In genomic region chr12:86663173-86663572, GRCh38 we compare ENCODE assay signal across 26 cellular contexts.
DNase-seq lines count a peak whose midpoint lies in the region; ATAC-seq and TF ChIP-seq lines count a peak whose summit lies in the region.
"Had no signal": no experiment of that assay in that cellular context is flagged by ENCODE, and none has a peak within 500 bp of the region (broad histone marks: within the 10 kb centered on the region; RNA-seq: fewer than 3 reads in every experiment).

No MANE protein-coding gene starts in this region.

- peak overlapping the region in 3 of 4 donors; percentile 18 to 70 (median 51) for H3K4me3 Mint-ChIP-seq in IgD-negative memory B cell
- H3K4me3 Mint-ChIP-seq: activated CD4-positive, alpha-beta memory T cell treated with anti-CD3 and anti-CD28 coated beads, Interleukin-2, amount 10 ng/mL, durations not matched to agents 7 days and 5 days; activated naive CD8-positive, alpha-beta T cell; HFFc6; naive B cell had no signal

- H3K27ac ChIP-seq in HCT116 (ENCODE audit: low read depth, low read length) = no peak overlapping the region
- H3K27ac ChIP-seq in spleen = no peak overlapping the region
- no peak overlapping the region for H3K27ac ChIP-seq in gastrocnemius medialis
- H3K27ac ChIP-seq: C4-2B, psoas muscle, sigmoid colon had no signal

- H3K4me3 ChIP-seq in HCT116 (replicated peaks in 1 of 2; ENCODE audit: low read depth in 1 of 2, low read length in 2 of 2) (no peak overlapping the region), spleen (no peak overlapping the region), gastrocnemius medialis (no peak overlapping the region)
- H3K4me3 ChIP-seq: psoas muscle, sigmoid colon had no signal

- no peak overlapping the region for H3K4me2 ChIP-seq in HCT116 (ENCODE audit: low read length)

- H3K9me3 ChIP-seq in HCT116 (ENCODE audit: control insufficient read depth in 1 of 2, insufficient read depth in 1 of 2, low read depth in 1 of 2, low read length in 2 of 2) (no peaks in the 10 kb centered on the region), spleen (no peaks in the 10 kb centered on the region), gastrocnemius medialis (no peaks in the 10 kb centered on the region)
- H3K9me3 ChIP-seq: Caco-2, psoas muscle, sigmoid colon had no signal

- no peaks in the 10 kb centered on the region for H3K27me3 Mint-ChIP-seq in IgD-negative memory B cell
- H3K27me3 Mint-ChIP-seq: activated CD4-positive, alpha-beta memory T cell treated with anti-CD3 and anti-CD28 coated beads, Interleukin-2, amount 10 ng/mL, durations not matched to agents 7 days and 5 days; activated naive CD8-positive, alpha-beta T cell; naive B cell had no signal

- H3K36me3 Mint-ChIP-seq in IgD-negative memory B cell = no peaks in the 10 kb centered on the region
- H3K36me3 Mint-ChIP-seq: activated naive CD8-positive, alpha-beta T cell had no signal

- WGBS in spleen, 5 donors = 54 to 79% (median 69%) methylated on average over 3 of the region's 3 CpGs

- no peaks in the 10 kb centered on the region for H4K20me1 ChIP-seq in HCT116 (ENCODE audit: insufficient read depth)

- no peak for TF ChIP-seq RAD21 in HCT116 (IDR thresholded peaks at IDR 0.05; ENCODE audit: low read depth)

- H3K27me3 ChIP-seq in HCT116 (ENCODE audit: insufficient read depth, low read length) (no peaks in the 10 kb centered on the region), spleen (replicated peaks in 1 of 7) (no peaks in the 10 kb centered on the region), gastrocnemius medialis (no peaks in the 10 kb centered on the region)
- H3K27me3 ChIP-seq: sigmoid colon had no signal

- no TSS peak for BruUV-seq in HCT116 (replicated peaks; lab: Mats Ljungman, UMichigan)

- no peak overlapping the region for H3K27ac Mint-ChIP-seq in IgD-negative memory B cell
- H3K27ac Mint-ChIP-seq: activated CD4-positive, alpha-beta memory T cell treated with anti-CD3 and anti-CD28 coated beads, Interleukin-2, amount 10 ng/mL, durations not matched to agents 7 days and 5 days; activated naive CD8-positive, alpha-beta T cell; activated T-helper 2 cell treated with anti-CD3 and anti-CD28 coated beads, Interferon-gamma antibody, Interleukin-2, Interleukin-4, amounts not matched to agents 10 μg/mL and 5 μg/mL and 100 μg/mL, durations not matched to agents 14 hours and 24 hours and 36 hours; HFFc6; naive B cell had no signal

- H3K79me2 ChIP-seq in HCT116 (ENCODE audit: insufficient read depth, low read length) = no peaks in the 10 kb centered on the region

- H3K36me3 ChIP-seq in HCT116 (ENCODE audit: control insufficient read depth in 1 of 2, insufficient read depth in 2 of 2, low read length in 2 of 2) = no peaks in the 10 kb centered on the region
- H3K36me3 ChIP-seq in spleen = no peaks in the 10 kb centered on the region
- H3K36me3 ChIP-seq in gastrocnemius medialis = no peaks in the 10 kb centered on the region
- H3K36me3 ChIP-seq: sigmoid colon had no signal

- TF ChIP-seq POLR2A in HCT116 (IDR thresholded peaks at IDR 0.05; ENCODE audit: borderline replicate concordance, extremely low read depth, insufficient read depth, insufficient read length) (no peak), spleen (IDR thresholded peaks at IDR 0.05) (no peak), gastrocnemius medialis (IDR thresholded peaks at IDR 0.05) (no peak)

- H3K4me1 ChIP-seq in HCT116 (ENCODE audit: control insufficient read depth in 1 of 2, insufficient read depth in 2 of 2, low read length in 2 of 2) = peaks cover 4 to 6% of the 10 kb centered on the region in 2 experiments; a peak in 3 of 4 replicates
- H3K4me1 ChIP-seq in spleen = no peaks in the 10 kb centered on the region
- H3K4me1 ChIP-seq in gastrocnemius medialis = no peaks in the 10 kb centered on the region
- H3K4me1 ChIP-seq: Caco-2, psoas muscle, sigmoid colon had no signal

- POLR2A ChIA-PET in HCT116 (lab: Charles Lee) = no interaction called here

- peaks cover 0 to 4% (median 3%) of the 10 kb centered on the region in 3 donors for H3K9me3 Mint-ChIP-seq in IgD-negative memory B cell
- H3K9me3 Mint-ChIP-seq: activated CD4-positive, alpha-beta memory T cell treated with anti-CD3 and anti-CD28 coated beads, Interleukin-2, amount 10 ng/mL, durations not matched to agents 7 days and 5 days; HFFc6 had no signal

- CTCF ChIA-PET in HCT116 (lab: Charles Lee) = no interaction called here

- peak overlapping the region; percentile 32 for H2AFZ ChIP-seq in HCT116 (ENCODE audit: low read depth, low read length, poor library complexity, severe bottlenecking)

- RAD21 ChIA-PET in HCT116 (lab: Charles Lee; ENCODE audit: low non-redundant PET in 1 of 2, low total read pairs in 2 of 2, uncharacterized antibody in 2 of 2, unreplicated experiment in 2 of 2) = no interaction called here

- in situ Hi-C loops in gastrocnemius medialis (cut with MboI; ENCODE audit: low sequenced_read_pairs in 4 of 4) = no loop called here

- intact Hi-C loops in HCT116 (cut with micrococcal nuclease) = no loop called here
- intact Hi-C loops in spleen (cut with DNase I; ENCODE audit: low total_unique reads) = no loop called here
- intact Hi-C loops in gastrocnemius medialis (cut with DNase I; ENCODE audit: low total_unique reads) = no loop called here
- intact Hi-C loops in posterior vena cava (cut with DNase I) = no loop called here

- no peak overlapping the region for H3K9ac ChIP-seq in HCT116 (ENCODE audit: low read length)

- DNase-seq in HCT116 (ENCODE audit: low read depth, low spot score) (no peak), spleen (peak; percentile 13), gastrocnemius medialis (no peak), posterior vena cava (ENCODE audit: low spot score) (no peak), NCI-H510A (lab: John Stamatoyannopoulos, UW) (no peak)
- DNase-seq: activated CD4-positive, alpha-beta memory T cell treated with anti-CD3 and anti-CD28 coated beads, Interleukin-2, amount 10 ng/mL, durations not matched to agents 7 days and 5 days; activated CD4-positive, CD25-positive, alpha-beta regulatory T cell treated with anti-CD3 and anti-CD28 coated beads, Interleukin-2, amount 50 U/mL, for 72 hours; anterior cingulate cortex; Caco-2; DMS79; GF-D8; HFFc6; islet precursor cell; Kasumi-1; left ventricle myocardium superior; naive B cell; nucleus accumbens; psoas muscle; sigmoid colon; stimulated activated naive CD4-positive, alpha-beta T cell treated with Interleukin-2 at 50 U/mL for 16 hours; T-helper 1 cell had no signal

- no peaks in the 10 kb centered on the region for H3K9me2 ChIP-seq in HCT116 (ENCODE audit: insufficient read depth)

- peaks cover 0 to 7% (median 0%) of the 10 kb centered on the region in 3 donors for H3K4me1 Mint-ChIP-seq in IgD-negative memory B cell
- H3K4me1 Mint-ChIP-seq: activated CD4-positive, alpha-beta memory T cell treated with anti-CD3 and anti-CD28 coated beads, Interleukin-2, amount 10 ng/mL, durations not matched to agents 7 days and 5 days had no signal

- TF ChIP-seq CTCF in HCT116 (IDR thresholded peaks at IDR 0.05 in 2 of 3, conservative IDR thresholded peaks at IDR 0.05 in 1 of 3; ENCODE audit: borderline replicate concordance in 1 of 3, insufficient read depth in 1 of 3, low read depth in 2 of 3, low read length in 2 of 3) (no peak), spleen (IDR thresholded peaks at IDR 0.05 in 8 of 11, conservative IDR thresholded peaks at IDR 0.05 in 3 of 11) (no peak), gastrocnemius medialis (IDR thresholded peaks at IDR 0.05 in 4 of 5, conservative IDR thresholded peaks at IDR 0.05 in 1 of 5) (no peak)

- ATAC-seq in GM19452 (IDR thresholded peaks at IDR 0.05; ENCODE audit: unreplicated experiment) (peak; percentile 52), HCT116 (no peak), gastrocnemius medialis (no peak)
- ATAC-seq: left ventricle myocardium superior, psoas muscle had no signal

TF ChIP-seq in HCT116, 20 proteins besides CTCF, POLR2A, EP300 and RAD21 (continues in another document):
- TF ChIP-seq SRF (IDR thresholded peaks at IDR 0.05; ENCODE audit: low read depth) = no peak
- TF ChIP-seq REST (IDR thresholded peaks at IDR 0.05; ENCODE audit: low read depth) = no peak
- no peak for TF ChIP-seq JUND (IDR thresholded peaks at IDR 0.05)
- no peak for TF ChIP-seq EZH2 (IDR thresholded peaks at IDR 0.05)
- no peak for TF ChIP-seq TCF7L2 (IDR thresholded peaks at IDR 0.05; ENCODE audit: borderline replicate concordance, extremely low read depth, insufficient read depth, insufficient read length)
- TF ChIP-seq ZFX (IDR thresholded peaks at IDR 0.05) = no peak
- TF ChIP-seq SIN3A (IDR thresholded peaks at IDR 0.05; ENCODE audit: low read depth) = no peak
- TF ChIP-seq CBX3 (IDR thresholded peaks at IDR 0.05; ENCODE audit: low read depth) = no peak
